ENCODE assay signal across 23 cellular contexts in the genomic region with DNA sequence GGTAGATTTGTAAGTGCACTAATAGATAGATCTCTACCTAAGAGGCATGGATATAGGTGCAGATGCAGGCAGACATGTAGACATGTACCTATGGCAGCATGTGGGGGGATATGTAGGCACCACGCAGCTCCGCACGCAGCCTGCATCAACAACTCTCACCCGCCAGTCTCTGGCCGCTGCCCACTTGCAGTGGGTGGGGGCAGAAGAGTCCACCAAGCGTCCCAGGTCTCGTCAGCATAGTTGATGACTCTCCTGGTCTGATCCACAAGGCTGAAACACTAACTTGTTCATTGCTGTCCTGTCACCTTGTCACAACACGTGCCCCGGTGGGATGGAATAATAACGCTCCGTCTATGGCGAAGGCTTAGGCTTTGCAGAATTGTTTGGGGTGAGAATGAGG.
DNase-seq lines count a peak whose midpoint lies in the region; ATAC-seq, FAIRE-seq and TF ChIP-seq lines count a peak whose summit lies in the region.
"Had no signal": no experiment of that assay in that cellular context is flagged by ENCODE, and none has a peak within 500 bp of the region (broad histone marks: within the 10 kb centered on the region; RNA-seq: fewer than 3 reads in every experiment).

No MANE protein-coding gene starts in this region.

- no peak overlapping the region for H3K27ac Mint-ChIP-seq in osteocyte (ENCODE audit: unreplicated experiment)
- H3K27ac Mint-ChIP-seq: CD4-positive, alpha-beta T cell; CD8-positive, alpha-beta T cell had no signal

- ATAC-seq in DND-41 (ENCODE audit: insufficient read depth, low read depth) (no peak), GM18868 (IDR thresholded peaks at IDR 0.05; ENCODE audit: unreplicated experiment) (no peak), GM19397 (IDR thresholded peaks at IDR 0.05; ENCODE audit: unreplicated experiment) (no peak)
- ATAC-seq: CD8-positive, alpha-beta T cell; GM12878 had no signal

- H3K18ac ChIP-seq in H1 (ENCODE audit: extremely low read depth, low read length) = no peak overlapping the region

- H3K79me1 ChIP-seq in H1 (ENCODE audit: low read depth, low read length) = no peaks in the 10 kb centered on the region

- POLR2A ChIA-PET in H1 (lab: Charles Lee; ENCODE audit: partially characterized antibody) = no interaction called here

- H3K23ac ChIP-seq in H1 (ENCODE audit: insufficient read length) = no peak overlapping the region

- no peak overlapping the region for H4K5ac ChIP-seq in H1 (ENCODE audit: insufficient read length, low read depth, low read length)

- H3K14ac ChIP-seq in H1 (ENCODE audit: insufficient read length) = no peak overlapping the region

- H4K8ac ChIP-seq in H1 (ENCODE audit: extremely low read depth, insufficient read depth, low read length) = no peak overlapping the region

- TF ChIP-seq RAD21 in H1 (IDR thresholded peaks at IDR 0.05 in 1 of 2, conservative IDR thresholded peaks at IDR 0.05 in 1 of 2; ENCODE audit: low read depth in 2 of 2, low read length in 2 of 2) = no peak

- H3K9me3 Mint-ChIP-seq in osteocyte (ENCODE audit: unreplicated experiment) = peaks cover 3% of the 10 kb centered on the region
- H3K9me3 Mint-ChIP-seq: CD4-positive, alpha-beta T cell; CD8-positive, alpha-beta T cell had no signal

- no peak overlapping the region for H3K56ac ChIP-seq in H1 (replicated peaks; ENCODE audit: insufficient read length, low read depth, low read length)

- H3K36me3 ChIP-seq in BLaER1 (no peaks in the 10 kb centered on the region), DND-41 (ENCODE audit: insufficient read depth, low read length) (no peaks in the 10 kb centered on the region), H1 (ENCODE audit: control insufficient read depth in 2 of 4, insufficient read depth in 4 of 4, low read length in 3 of 4) (no peaks in the 10 kb centered on the region)

- H3K4me2 ChIP-seq in BLaER1 (peak overlapping the region; percentile 92), DND-41 (ENCODE audit: insufficient read depth, low read length) (no peak overlapping the region), H1 (ENCODE audit: insufficient read depth in 1 of 2, low read depth in 2 of 2, low read length in 2 of 2) (no peak overlapping the region)

- no peak for TF ChIP-seq POLR2A in H1 (IDR thresholded peaks at IDR 0.05; ENCODE audit: control extremely low read depth in 1 of 2, low read depth in 2 of 2, low read length in 2 of 2)

- 0 out of 2 replicates have a peak overlapping the region, but pooled peaks have one; percentile 21 for H2BK20ac ChIP-seq in H1 (ENCODE audit: low read length)

- H2BK120ac ChIP-seq in H1 (replicated peaks; ENCODE audit: low read depth, low read length) = no peak overlapping the region

- CTCF ChIA-PET in H1 (lab: Charles Lee; ENCODE audit: partially characterized antibody) = interaction anchor here (0.6 kb wide), 1 partner anchor 92 kb away, joined by 4 read pairs; no protein-coding TSS in a partner anchor

- TF ChIP-seq CTCF in DND-41 (IDR thresholded peaks at IDR 0.05; ENCODE audit: borderline replicate concordance, extremely low read depth, low read length, poor library complexity, severe bottlenecking) (no peak), H1 (IDR thresholded peaks at IDR 0.05; ENCODE audit: control extremely low read depth in 1 of 3, insufficient read depth in 1 of 3, low read depth in 1 of 3, low read length in 3 of 3) (no peak), osteocyte (IDR thresholded peaks at IDR 0.05) (no peak)

- H3K79me2 ChIP-seq in DND-41 (ENCODE audit: insufficient read depth, low read length) (no peaks in the 10 kb centered on the region), H1 (ENCODE audit: control insufficient read depth in 1 of 2, insufficient read depth in 2 of 2, low read length in 2 of 2) (no peaks in the 10 kb centered on the region)

- no peak overlapping the region for H2BK15ac ChIP-seq in H1 (ENCODE audit: low read length)

- no peaks in the 10 kb centered on the region for H3K27me3 ChIP-seq in BLaER1
- no peaks in the 10 kb centered on the region for H3K27me3 ChIP-seq in DND-41 (ENCODE audit: insufficient read depth, low read length, poor library complexity)
- no peaks in the 10 kb centered on the region; a peak in 3 of 7 replicates for H3K27me3 ChIP-seq in H1 (replicated peaks in 1 of 4; ENCODE audit: control insufficient read depth in 3 of 4, extremely low read depth in 1 of 4, insufficient read depth in 3 of 4, low read length in 3 of 4)

- H3K9me3 ChIP-seq in BLaER1 = peaks cover 6% of the 10 kb centered on the region; the same call in 1 of the 2 replicates
- H3K9me3 ChIP-seq in DND-41 (ENCODE audit: insufficient read depth, low read length, severe bottlenecking) = no peaks in the 10 kb centered on the region
- no peaks in the 10 kb centered on the region for H3K9me3 ChIP-seq in H1 (ENCODE audit: insufficient read depth in 2 of 2, low read depth in 1 of 2, low read length in 1 of 2)
- H3K9me3 ChIP-seq: Caco-2 had no signal

- no peak overlapping the region for H3K4me3 Mint-ChIP-seq in osteocyte (ENCODE audit: unreplicated experiment)
- H3K4me3 Mint-ChIP-seq: CD4-positive, alpha-beta T cell; CD8-positive, alpha-beta T cell had no signal

- H3K27me3 Mint-ChIP-seq in osteocyte (ENCODE audit: unreplicated experiment) = peaks cover 34% of the 10 kb centered on the region

- H3K4me1 ChIP-seq in BLaER1 = peaks cover 91% of the 10 kb centered on the region
- H3K4me1 ChIP-seq in DND-41 (ENCODE audit: insufficient read depth, low read length) = peaks cover 56% of the 10 kb centered on the region
- H3K4me1 ChIP-seq in H1 (replicated peaks in 1 of 4; ENCODE audit: control insufficient read depth in 3 of 4, insufficient read depth in 4 of 4, low read length in 3 of 4) = peaks cover 0 to 10% (median 2%) of the 10 kb centered on the region in 4 experiments; a peak in 3 of 7 replicates
- H3K4me1 ChIP-seq: Caco-2 had no signal

- no peak overlapping the region for H2BK5ac ChIP-seq in H1 (ENCODE audit: low read depth, low read length)

- no peak overlapping the region for H3K4ac ChIP-seq in H1 (replicated peaks; ENCODE audit: insufficient read length, low read depth, low read length)

- 93% methylated on average over 12 of the region's 12 CpGs; no CpG with 5 or more reads in 1 of the 2 experiments for WGBS in H1 (ENCODE audit: extremely low coverage in 1 of 2, insufficient coverage in 1 of 2, insufficient read length in 1 of 2, insufficient replicate concordance in 2 of 2, low coverage in 1 of 2, low lambda C conversion rate in 2 of 2, missing lambda C conversion rate in 1 of 2), 2 experiments

- H3K9ac ChIP-seq in BLaER1 = no peak overlapping the region
- no peak overlapping the region for H3K9ac ChIP-seq in DND-41 (ENCODE audit: low read depth, low read length)
- H3K9ac ChIP-seq in H1 (replicated peaks in 1 of 4; ENCODE audit: extremely low read depth in 1 of 4, low read depth in 3 of 4, low read length in 3 of 4) = no peak overlapping the region

- TF ChIP-seq EP300 in H1 (IDR thresholded peaks at IDR 0.05; ENCODE audit: borderline replicate concordance in 1 of 2, low read depth in 2 of 2, low read length in 2 of 2) = no peak

- H2AFZ ChIP-seq in DND-41 (ENCODE audit: low read depth, low read length) (no peak overlapping the region), H1 (ENCODE audit: low read length) (no peak overlapping the region)

- no peaks in the 10 kb centered on the region for H3K4me1 Mint-ChIP-seq in osteocyte (ENCODE audit: unreplicated experiment)

- H4K91ac ChIP-seq in H1 (replicated peaks; ENCODE audit: insufficient read length, low read length) = no peak overlapping the region

- no peak overlapping the region for H2BK12ac ChIP-seq in H1 (ENCODE audit: low read depth, low read length)

- H3K27ac ChIP-seq in BLaER1 = peak overlapping the region; percentile 98; the same call in 1 of the 2 replicates
- H3K27ac ChIP-seq in DND-41 (ENCODE audit: low read length) = 0 out of 2 replicates have a peak overlapping the region, but pooled peaks have one; percentile 8
- no peak overlapping the region for H3K27ac ChIP-seq in H1 (ENCODE audit: low read depth, low read length)
- H3K27ac ChIP-seq: C4-2B had no signal

- H3K23me2 ChIP-seq in H1 (ENCODE audit: low read depth, low read length) = no peaks in the 10 kb centered on the region

- H4K20me1 ChIP-seq in BLaER1 (no peaks in the 10 kb centered on the region), DND-41 (ENCODE audit: insufficient read depth, low read length) (no peaks in the 10 kb centered on the region), H1 (replicated peaks in 1 of 2; ENCODE audit: control insufficient read depth in 1 of 2, insufficient read depth in 2 of 2, low read length in 2 of 2) (no peaks in the 10 kb centered on the region)

- no peaks in the 10 kb centered on the region for H3K36me3 Mint-ChIP-seq in osteocyte (ENCODE audit: unreplicated experiment)
- H3K36me3 Mint-ChIP-seq: CD8-positive, alpha-beta T cell had no signal

- no peak overlapping the region for H2AK5ac ChIP-seq in H1 (ENCODE audit: low read depth, low read length)

- DNase-seq in DND-41 (no peak), H1 (ENCODE audit: low read depth in 1 of 2, low spot score in 2 of 2) (no peak), osteocyte (ENCODE audit: extremely low spot score, unreplicated experiment) (peak; percentile 70), activated gamma-delta T cell treated with Interleukin-2 at 50 U/mL for 16 hours (no peak)
- DNase-seq in activated CD8-positive, alpha-beta memory T cell treated with anti-CD3 and anti-CD28 coated beads, Interleukin-2, amount 50 U/mL, for 48 hours = no peak
- DNase-seq: 8988T; ACHN; Caco-2; Calu3; CD4-positive, alpha-beta T cell; CD8-positive, alpha-beta T cell; DMS79 treated with DMSO at 0.1 percent for 48 hours; EL; GDM1 had no signal

- no peak for FAIRE-seq in H1 (lab: Jason Lieb, UNC)
- FAIRE-seq: A204.1, D721Med, GM12878, GM12892, GM18507 had no signal

- no peak overlapping the region for H3K4me3 ChIP-seq in BLaER1
- H3K4me3 ChIP-seq in DND-41 (ENCODE audit: low read depth in 1 of 2, low read length in 2 of 2) = no peak overlapping the region
- no peak overlapping the region for H3K4me3 ChIP-seq in H1 (ENCODE audit: extremely low read depth in 1 of 4, insufficient read depth in 2 of 4, low read depth in 3 of 4, low read length in 4 of 4)
- H3K4me3 ChIP-seq: GM12878 had no signal

TF ChIP-seq in H1, 55 proteins besides CTCF, POLR2A, EP300 and RAD21:
- TF ChIP-seq KDM1A (IDR thresholded peaks at IDR 0.05; ENCODE audit: borderline replicate concordance, low read length) = no peak
